In genomic region chr19:4054471-4055208, GRCh38 we compare ENCODE assay signal across 20 cellular contexts. TPM values are rescaled to one million over a fixed set of nuclear protein-coding genes. Genes with fewer than 3 reads are reported as not detected.
DNase-seq lines count a peak whose midpoint lies in the region; ATAC-seq and TF ChIP-seq lines count a peak whose summit lies in the region.
"Had no signal": no experiment of that assay in that cellular context is flagged by ENCODE, and none has a peak within 500 bp of the region (broad histone marks: within the 10 kb centered on the region; RNA-seq: fewer than 3 reads in every experiment).

No MANE protein-coding gene starts in this region.

- intact Hi-C loops in natural killer cell (cut with micrococcal nuclease) = no loop called here
- intact Hi-C loops in dorsolateral prefrontal cortex (cut with DNase I) = no loop called here
- intact Hi-C loops in transverse colon (cut with DNase I; ENCODE audit: low total_unique reads) = no loop called here

- no peaks in the 10 kb centered on the region for H3K9me3 Mint-ChIP-seq in natural killer cell treated with Interleukin-12 subunit alpha and Interleukin-12 subunit beta and Interleukin-15 and Interleukin-18, amount 100 ng/mL, for 72 hours
- H3K9me3 Mint-ChIP-seq in natural killer cell = no peaks in the 10 kb centered on the region
- H3K9me3 Mint-ChIP-seq in activated CD8-positive, alpha-beta memory T cell treated with anti-CD3 and anti-CD28 coated beads, Interleukin-2, amount 10 ng/mL, durations not matched to agents 7 days and 5 days (ENCODE audit: low read depth) = no peaks in the 10 kb centered on the region

- no peak overlapping the region for H3K9ac ChIP-seq in mesenchymal stem cell (ENCODE audit: low read length)

- no peak overlapping the region for H2BK15ac ChIP-seq in mesenchymal stem cell (ENCODE audit: low read depth, poor library complexity, severe bottlenecking)

- H2BK12ac ChIP-seq in mesenchymal stem cell (ENCODE audit: low read length in 2 of 2) = no peak overlapping the region

- H3K27ac ChIP-seq in dorsolateral prefrontal cortex (peak overlapping the region in 35 of 59 donors; percentile 5 to 99 (median 59)), mesenchymal stem cell (ENCODE audit: low read length, poor library complexity, severe bottlenecking) (no peak overlapping the region), transverse colon (peak overlapping the region; percentile 85 to 100 (median 95))

- no peak overlapping the region for H3K27ac Mint-ChIP-seq in natural killer cell treated with Interleukin-12 subunit alpha and Interleukin-12 subunit beta and Interleukin-15 and Interleukin-18, amount 100 ng/mL, for 72 hours
- no peak overlapping the region for H3K27ac Mint-ChIP-seq in natural killer cell
- H3K27ac Mint-ChIP-seq in activated CD8-positive, alpha-beta memory T cell treated with anti-CD3 and anti-CD28 coated beads, Interleukin-2, amount 10 ng/mL, durations not matched to agents 7 days and 5 days = no peak overlapping the region
- H3K27ac Mint-ChIP-seq: B cell had no signal

- in situ Hi-C loops in transverse colon (cut with MboI; ENCODE audit: low pct_ligation_motif_present in 1 of 4, low pct_unique_long_range_greater_than_20kb in 1 of 4, low sequenced_read_pairs in 3 of 4) = no loop called here

- H3K36me3 Mint-ChIP-seq in natural killer cell treated with Interleukin-12 subunit alpha and Interleukin-12 subunit beta and Interleukin-15 and Interleukin-18, amount 100 ng/mL, for 72 hours = peaks cover 18% of the 10 kb centered on the region
- peaks cover 7% of the 10 kb centered on the region for H3K36me3 Mint-ChIP-seq in natural killer cell
- peaks cover 48% of the 10 kb centered on the region for H3K36me3 Mint-ChIP-seq in activated CD8-positive, alpha-beta memory T cell treated with anti-CD3 and anti-CD28 coated beads, Interleukin-2, amount 10 ng/mL, durations not matched to agents 7 days and 5 days

- no peak overlapping the region for H3K4me3 Mint-ChIP-seq in natural killer cell treated with Interleukin-12 subunit alpha and Interleukin-12 subunit beta and Interleukin-15 and Interleukin-18, amount 100 ng/mL, for 72 hours
- H3K4me3 Mint-ChIP-seq in natural killer cell = no peak overlapping the region
- H3K4me3 Mint-ChIP-seq in activated CD8-positive, alpha-beta memory T cell treated with anti-CD3 and anti-CD28 coated beads, Interleukin-2, amount 10 ng/mL, durations not matched to agents 7 days and 5 days = no peak overlapping the region
- H3K4me3 Mint-ChIP-seq: B cell had no signal

- H4K8ac ChIP-seq in mesenchymal stem cell (ENCODE audit: low read length) = no peak overlapping the region

- H3K4me3 ChIP-seq in dorsolateral prefrontal cortex = no peak overlapping the region
- H3K4me3 ChIP-seq in mesenchymal stem cell (ENCODE audit: insufficient read depth in 1 of 2, low read depth in 1 of 2, low read length in 2 of 2) = no peak overlapping the region
- H3K4me3 ChIP-seq in transverse colon = peak overlapping the region in 1 of 4 donors; percentile 16

- peaks cover 41 to 49% of the 10 kb centered on the region in 2 donors for H3K4me1 Mint-ChIP-seq in natural killer cell treated with Interleukin-12 subunit alpha and Interleukin-12 subunit beta and Interleukin-15 and Interleukin-18, amount 100 ng/mL, for 72 hours (ENCODE audit: low read depth in 2 of 2)
- H3K4me1 Mint-ChIP-seq in natural killer cell = peaks cover 30 to 68% of the 10 kb centered on the region in 2 donors
- H3K4me1 Mint-ChIP-seq in activated CD8-positive, alpha-beta memory T cell treated with anti-CD3 and anti-CD28 coated beads, Interleukin-2, amount 10 ng/mL, durations not matched to agents 7 days and 5 days = peaks cover 56% of the 10 kb centered on the region

- DNase-seq in natural killer cell treated with Interleukin-12 subunit alpha and Interleukin-12 subunit beta and Interleukin-15 and Interleukin-18, amount 100 ng/mL, for 72 hours (ENCODE audit: low spot score) = peak; percentile 44
- DNase-seq in natural killer cell (no peak), dorsolateral prefrontal cortex (peak in 2 of 10 donors; percentile 20 to 54), mesenchymal stem cell (no peak), transverse colon (no peak), NCI-H510A treated with DMSO at 0.1 percent for 48 hours (lab: John Stamatoyannopoulos, UW) (no peak), NCI-H226 (no peak)
- no peak for DNase-seq in activated CD8-positive, alpha-beta memory T cell treated with anti-CD3 and anti-CD28 coated beads, Interleukin-2, amount 10 ng/mL, durations not matched to agents 7 days and 5 days
- DNase-seq: CD4-positive, CD25-positive, alpha-beta regulatory T cell; COR-L47; DMS 273 treated with DMSO at 0.1 percent for 48 hours; DND-41; HCEC 1CT; KG1; MV-4-11; NCI-H1694 treated with DMSO at 0.1 percent for 48 hours; NCI-H2107; NCI-H2227 treated with DMSO at 0.1 percent for 48 hours; NCI-H524 treated with DMSO at 0.1 percent for 48 hours had no signal

- no peak overlapping the region for H2AFZ ChIP-seq in mesenchymal stem cell (ENCODE audit: low read depth, low read length)

- H3K4me1 ChIP-seq in mesenchymal stem cell (ENCODE audit: control insufficient read depth, insufficient read depth, low read depth, low read length) = peaks cover 51% of the 10 kb centered on the region
- peaks cover 55 to 82% (median 76%) of the 10 kb centered on the region in 4 donors for H3K4me1 ChIP-seq in transverse colon

- no peak for TF ChIP-seq POLR2A in transverse colon (IDR thresholded peaks at IDR 0.05)

- WGBS in mesenchymal stem cell = 98% methylated on average over 82 of the region's 86 CpGs
- WGBS in transverse colon (ENCODE audit: low coverage in 1 of 2), 2 donors = 86% methylated on average over 76 of the region's 86 CpGs; no CpG with 5 or more reads in 1 of the 2 donors

- H3K9me3 ChIP-seq in mesenchymal stem cell (ENCODE audit: control insufficient read depth, low read length) (no peaks in the 10 kb centered on the region), transverse colon (no peaks in the 10 kb centered on the region)

- H3K27me3 Mint-ChIP-seq in natural killer cell treated with Interleukin-12 subunit alpha and Interleukin-12 subunit beta and Interleukin-15 and Interleukin-18, amount 100 ng/mL, for 72 hours = no peaks in the 10 kb centered on the region
- no peaks in the 10 kb centered on the region for H3K27me3 Mint-ChIP-seq in natural killer cell (ENCODE audit: low read depth in 2 of 2)
- H3K27me3 Mint-ChIP-seq in activated CD8-positive, alpha-beta memory T cell treated with anti-CD3 and anti-CD28 coated beads, Interleukin-2, amount 10 ng/mL, durations not matched to agents 7 days and 5 days = no peaks in the 10 kb centered on the region
- H3K27me3 Mint-ChIP-seq: B cell; CD4-positive, CD25-positive, alpha-beta regulatory T cell had no signal

- TF ChIP-seq EP300 in transverse colon (IDR thresholded peaks at IDR 0.05; ENCODE audit: low read depth) = no peak

- no peak overlapping the region for H3K4ac ChIP-seq in mesenchymal stem cell (ENCODE audit: low read depth in 1 of 2, low read length in 2 of 2)

- no peak overlapping the region for H2BK5ac ChIP-seq in mesenchymal stem cell (ENCODE audit: low read depth, low read length, poor library complexity, severe bottlenecking)

- no peak overlapping the region for H3K14ac ChIP-seq in mesenchymal stem cell (ENCODE audit: low read length in 2 of 2)

- H2AK5ac ChIP-seq in mesenchymal stem cell (ENCODE audit: low read length, severe bottlenecking) = no peak overlapping the region

- CTCF ChIA-PET in activated CD8-positive, alpha-beta memory T cell treated with anti-CD3 and anti-CD28 coated beads, Interleukin-2, amount 10 ng/mL, durations not matched to agents 7 days and 5 days (lab: Charles Lee) = no interaction called here

- H3K4me2 ChIP-seq in mesenchymal stem cell (ENCODE audit: low read length, poor library complexity, severe bottlenecking) = no peak overlapping the region

- no peaks in the 10 kb centered on the region for H3K79me1 ChIP-seq in mesenchymal stem cell (replicated peaks; ENCODE audit: low read length, poor library complexity, severe bottlenecking)

- peaks cover 45 to 67% of the 10 kb centered on the region in 2 experiments for H3K36me3 ChIP-seq in mesenchymal stem cell (ENCODE audit: control insufficient read depth in 1 of 2, insufficient read depth in 2 of 2, low read depth in 1 of 2, low read length in 2 of 2)
- peaks cover 0 to 16% (median 8%) of the 10 kb centered on the region in 4 donors for H3K36me3 ChIP-seq in transverse colon

- no peak overlapping the region for H3K18ac ChIP-seq in mesenchymal stem cell (ENCODE audit: low read depth in 1 of 2, low read length in 2 of 2)

- H3K23ac ChIP-seq in mesenchymal stem cell (ENCODE audit: low read length in 2 of 2) = no peak overlapping the region

- H4K91ac ChIP-seq in mesenchymal stem cell (ENCODE audit: low read length) = peak overlapping the region; percentile 20

- no peaks in the 10 kb centered on the region for H3K27me3 ChIP-seq in dorsolateral prefrontal cortex
- no peaks in the 10 kb centered on the region for H3K27me3 ChIP-seq in mesenchymal stem cell (ENCODE audit: control insufficient read depth in 1 of 2, insufficient read depth in 1 of 2, low read length in 2 of 2)
- no peaks in the 10 kb centered on the region for H3K27me3 ChIP-seq in transverse colon

- no peak for ATAC-seq in natural killer cell treated with Interleukin-12 subunit alpha and Interleukin-12 subunit beta and Interleukin-15 and Interleukin-18, amount 100 ng/mL, for 72 hours
- ATAC-seq in natural killer cell = no peak
- no peak for ATAC-seq in activated CD8-positive, alpha-beta memory T cell treated with anti-CD3 and anti-CD28 coated beads, Interleukin-2, amount 10 ng/mL, durations not matched to agents 7 days and 5 days

- TF ChIP-seq CTCF in natural killer cell (IDR thresholded peaks at IDR 0.05) (no peak), dorsolateral prefrontal cortex (IDR thresholded peaks at IDR 0.05 in 54 of 56, conservative IDR thresholded peaks at IDR 0.05 in 2 of 56; ENCODE audit: low read depth in 1 of 56, partially characterized antibody in 56 of 56) (no peak), transverse colon (IDR thresholded peaks at IDR 0.05) (no peak)

- no peak overlapping the region for H2BK120ac ChIP-seq in mesenchymal stem cell (ENCODE audit: low read depth, low read length)

RNA-seq across cellular contexts. Expression of gene ZBTB7A, which starts 12.1 kb away (rescaled TPM):
- 10 to 100 TPM; 63.4 to 70.5 TPM for total RNA-seq in natural killer cell treated with Interleukin-12 subunit alpha and Interleukin-12 subunit beta and Interleukin-15 and Interleukin-18, amount 100 ng/mL, for 72 hours
- 10 to 100 TPM; 81.6 to 97.7 (median 82.9) TPM for total RNA-seq in natural killer cell
- total RNA-seq in dorsolateral prefrontal cortex = 100 to 1,000 TPM in 60 of 120 experiments, 10 to 100 TPM in 60; 61.2 to 152 (median 99.8) TPM
- polyA plus RNA-seq in mesenchymal stem cell (2013, experiment 1 of 2) = 27.7 TPM
- 26.9 TPM for polyA plus RNA-seq in mesenchymal stem cell (2013, experiment 2 of 2)
- 100 to 1,000 TPM; 101 to 224 (median 141) TPM for total RNA-seq in transverse colon
- 10 to 100 TPM; 67.4 to 72.6 TPM for total RNA-seq in activated CD8-positive, alpha-beta memory T cell treated with anti-CD3 and anti-CD28 coated beads, Interleukin-2, amount 10 ng/mL, durations not matched to agents 7 days and 5 days

RNA-seq across cellular contexts. Expression of gene PIAS4, which starts 47.1 kb away (rescaled TPM):
- 10 to 100 TPM; 39.4 to 58.6 TPM for total RNA-seq in natural killer cell treated with Interleukin-12 subunit alpha and Interleukin-12 subunit beta and Interleukin-15 and Interleukin-18, amount 100 ng/mL, for 72 hours
- total RNA-seq in natural killer cell (10 to 100 TPM; 25.4 to 39.4 (median 26.8) TPM), dorsolateral prefrontal cortex (10 to 100 TPM; 24.8 to 57.8 (median 38.6) TPM), transverse colon (100 to 1,000 TPM in 1 of 4 donors, 10 to 100 TPM in 3; 15.5 to 110 (median 23.0) TPM)
- polyA plus RNA-seq in mesenchymal stem cell (2013, experiment 1 of 2) = 49.3 TPM
- 49.4 TPM for polyA plus RNA-seq in mesenchymal stem cell (2013, experiment 2 of 2)
- 10 to 100 TPM; 34.0 to 39.4 TPM for total RNA-seq in activated CD8-positive, alpha-beta memory T cell treated with anti-CD3 and anti-CD28 coated beads, Interleukin-2, amount 10 ng/mL, durations not matched to agents 7 days and 5 days
